ENCODE assay signal across 9 cellular contexts in the genomic region with DNA sequence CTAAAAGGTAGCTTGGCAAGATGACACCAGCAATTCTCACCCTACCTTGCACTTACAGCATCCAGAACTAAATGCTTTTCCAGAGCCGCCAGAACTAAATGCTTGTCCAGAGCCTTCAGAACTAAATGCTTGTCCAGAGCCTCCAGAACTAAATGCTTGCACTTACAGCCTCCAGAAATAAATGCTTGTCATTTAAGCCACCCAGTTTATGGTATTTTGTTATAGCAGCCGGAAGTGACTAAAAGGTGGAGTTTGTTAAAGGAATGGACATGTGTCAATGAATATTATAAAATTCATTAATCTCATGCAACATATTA.
DNase-seq lines count a peak whose midpoint lies in the region; ATAC-seq and TF ChIP-seq lines count a peak whose summit lies in the region.
"Had no signal": no experiment of that assay in that cellular context is flagged by ENCODE, and none has a peak within 500 bp of the region (broad histone marks: within the 10 kb centered on the region; RNA-seq: fewer than 3 reads in every experiment).

No MANE protein-coding gene starts in this region.

- peak overlapping the region in 2 of 5 donors; percentile 20 to 44 for H3K9ac ChIP-seq in subcutaneous abdominal adipose tissue (ENCODE audit: low read length in 5 of 5)

- H3K27ac ChIP-seq in WERI-Rb-1 (no peak overlapping the region), subcutaneous abdominal adipose tissue (ENCODE audit: low read depth, low read length) (no peak overlapping the region)
- H3K27ac ChIP-seq: epithelial cell of prostate had no signal

- H3K27me3 Mint-ChIP-seq in activated CD4-positive, alpha-beta T cell treated with anti-CD3 and anti-CD28 coated beads for 36 hours: peaks cover 47% of the 10 kb centered on the region
- peaks cover 56% of the 10 kb centered on the region for H3K27me3 Mint-ChIP-seq in activated CD4-positive, alpha-beta T cell treated with anti-CD3 and anti-CD28 coated beads, Interleukin-2, amount 10 ng/mL, durations not matched to agents 7 days and 5 days
- peaks cover 12% of the 10 kb centered on the region for H3K27me3 Mint-ChIP-seq in glutamatergic neuron (ENCODE audit: unreplicated experiment)

- ATAC-seq in activated CD4-positive, alpha-beta T cell treated with anti-CD3 and anti-CD28 coated beads for 36 hours: no peak
- no peak for ATAC-seq in HG03520 (IDR thresholded peaks at IDR 0.05; ENCODE audit: unreplicated experiment)

- intact Hi-C loops in activated CD4-positive, alpha-beta T cell treated with anti-CD3 and anti-CD28 coated beads for 36 hours (cut with DNase I, micrococcal nuclease): loop anchor here (2.0 to 10.0 kb wide), 4 partner anchors 72 to 754 kb away; a partner anchor contains a TSS

- TF ChIP-seq CTCF in WERI-Rb-1 (IDR thresholded peaks at IDR 0.05; ENCODE audit: low read depth, low read length) (no peak), glutamatergic neuron (IDR thresholded peaks at IDR 0.05; ENCODE audit: partially characterized antibody, unreplicated experiment) (no peak)

- H3K27me3 ChIP-seq in WERI-Rb-1 (ENCODE audit: insufficient read depth, low read depth, severe bottlenecking) (no peaks in the 10 kb centered on the region), subcutaneous abdominal adipose tissue (ENCODE audit: control insufficient read depth in 5 of 5, insufficient read depth in 4 of 5, low read length in 5 of 5) (peaks cover 0 to 8% (median 0%) of the 10 kb centered on the region in 5 donors)

- peaks cover 24% of the 10 kb centered on the region for H3K4me1 Mint-ChIP-seq in activated CD4-positive, alpha-beta T cell treated with anti-CD3 and anti-CD28 coated beads for 36 hours
- peaks cover 18% of the 10 kb centered on the region for H3K4me1 Mint-ChIP-seq in activated CD4-positive, alpha-beta T cell treated with anti-CD3 and anti-CD28 coated beads, Interleukin-2, amount 10 ng/mL, durations not matched to agents 7 days and 5 days
- H3K4me1 Mint-ChIP-seq in glutamatergic neuron (ENCODE audit: low read depth, unreplicated experiment): peaks cover 28% of the 10 kb centered on the region

- peaks cover 1% of the 10 kb centered on the region for H3K36me3 Mint-ChIP-seq in activated CD4-positive, alpha-beta T cell treated with anti-CD3 and anti-CD28 coated beads for 36 hours (ENCODE audit: low read depth)
- no peaks in the 10 kb centered on the region for H3K36me3 Mint-ChIP-seq in activated CD4-positive, alpha-beta T cell treated with anti-CD3 and anti-CD28 coated beads, Interleukin-2, amount 10 ng/mL, durations not matched to agents 7 days and 5 days (ENCODE audit: low read depth)
- no peaks in the 10 kb centered on the region for H3K36me3 Mint-ChIP-seq in glutamatergic neuron (ENCODE audit: unreplicated experiment)

- peaks cover 0 to 26% (median 22%) of the 10 kb centered on the region in 5 donors for H3K4me1 ChIP-seq in subcutaneous abdominal adipose tissue (ENCODE audit: control insufficient read depth in 5 of 5, insufficient read depth in 5 of 5, low read length in 5 of 5)

- H3K9me3 ChIP-seq in WERI-Rb-1 (ENCODE audit: severe bottlenecking): no peaks in the 10 kb centered on the region
- H3K9me3 ChIP-seq in subcutaneous abdominal adipose tissue (ENCODE audit: control insufficient read depth in 5 of 5, low read length in 5 of 5): no peaks in the 10 kb centered on the region

- peak overlapping the region; percentile 93 for H3K4me3 ChIP-seq in WERI-Rb-1 (ENCODE audit: low read depth, low read length)
- H3K4me3 ChIP-seq in subcutaneous abdominal adipose tissue (ENCODE audit: low read depth in 1 of 5, low read length in 5 of 5): peak overlapping the region; percentile 52 to 73 (median 62)

- CTCF ChIA-PET in activated CD4-positive, alpha-beta T cell treated with anti-CD3 and anti-CD28 coated beads for 36 hours (lab: Charles Lee): no interaction called here
- CTCF ChIA-PET in activated CD4-positive, alpha-beta T cell treated with anti-CD3 and anti-CD28 coated beads, Interleukin-2, amount 10 ng/mL, durations not matched to agents 7 days and 5 days (lab: Charles Lee): no interaction called here

- POLR2A ChIA-PET in activated CD4-positive, alpha-beta T cell treated with anti-CD3 and anti-CD28 coated beads for 36 hours (lab: Charles Lee): no interaction called here
- POLR2A ChIA-PET in activated CD4-positive, alpha-beta T cell treated with anti-CD3 and anti-CD28 coated beads, Interleukin-2, amount 10 ng/mL, durations not matched to agents 7 days and 5 days (lab: Charles Lee): no interaction called here

- peak overlapping the region; percentile 77 for H3K4me3 Mint-ChIP-seq in activated CD4-positive, alpha-beta T cell treated with anti-CD3 and anti-CD28 coated beads for 36 hours
- no peak overlapping the region for H3K4me3 Mint-ChIP-seq in activated CD4-positive, alpha-beta T cell treated with anti-CD3 and anti-CD28 coated beads, Interleukin-2, amount 10 ng/mL, durations not matched to agents 7 days and 5 days
- H3K4me3 Mint-ChIP-seq in glutamatergic neuron (ENCODE audit: unreplicated experiment): peak overlapping the region; percentile 88

- no peaks in the 10 kb centered on the region for H3K9me3 Mint-ChIP-seq in activated CD4-positive, alpha-beta T cell treated with anti-CD3 and anti-CD28 coated beads for 36 hours (ENCODE audit: low read depth)
- no peaks in the 10 kb centered on the region for H3K9me3 Mint-ChIP-seq in activated CD4-positive, alpha-beta T cell treated with anti-CD3 and anti-CD28 coated beads, Interleukin-2, amount 10 ng/mL, durations not matched to agents 7 days and 5 days
- peaks cover 17% of the 10 kb centered on the region for H3K9me3 Mint-ChIP-seq in glutamatergic neuron (ENCODE audit: unreplicated experiment)

- no peaks in the 10 kb centered on the region for H3K36me3 ChIP-seq in WERI-Rb-1
- H3K36me3 ChIP-seq in subcutaneous abdominal adipose tissue (ENCODE audit: control insufficient read depth in 5 of 5, insufficient read depth in 5 of 5, low read length in 5 of 5): no peaks in the 10 kb centered on the region

- DNase-seq in activated CD4-positive, alpha-beta T cell treated with anti-CD3 and anti-CD28 coated beads for 36 hours: no peak
- no peak for DNase-seq in activated CD4-positive, alpha-beta T cell treated with anti-CD3 and anti-CD28 coated beads, Interleukin-2, amount 10 ng/mL, durations not matched to agents 7 days and 5 days
- DNase-seq in WERI-Rb-1 (no peak), glutamatergic neuron (no peak), D341Med (ENCODE audit: low spot score) (no peak), GOT3 (lab: John Stamatoyannopoulos, UW) (no peak)

- H3K27ac Mint-ChIP-seq in activated CD4-positive, alpha-beta T cell treated with anti-CD3 and anti-CD28 coated beads for 36 hours: no peak overlapping the region
- no peak overlapping the region for H3K27ac Mint-ChIP-seq in activated CD4-positive, alpha-beta T cell treated with anti-CD3 and anti-CD28 coated beads, Interleukin-2, amount 10 ng/mL, durations not matched to agents 7 days and 5 days
- no peak overlapping the region for H3K27ac Mint-ChIP-seq in glutamatergic neuron (ENCODE audit: unreplicated experiment)
